ENCODE assay signal across 31 cellular contexts in the genomic region with DNA sequence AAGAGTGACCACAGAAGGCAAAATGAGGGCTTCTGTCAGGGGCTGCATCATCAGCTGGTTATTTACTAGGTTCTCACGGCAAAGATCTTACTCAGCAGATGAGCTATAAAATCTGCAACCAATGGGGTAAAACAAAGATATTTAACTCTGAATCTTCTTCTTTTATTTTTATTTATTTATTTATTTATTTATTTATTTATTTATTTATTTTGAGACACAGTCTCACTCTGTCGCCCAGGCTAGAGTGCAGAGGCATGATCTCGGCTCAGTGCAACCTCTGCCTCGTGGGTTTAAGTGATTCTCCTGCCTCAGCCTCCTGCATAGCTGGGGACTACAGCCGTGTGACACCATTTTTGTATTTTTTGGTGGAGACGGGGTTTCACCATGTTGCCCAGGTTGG. TPM values are rescaled to one million over a fixed set of nuclear protein-coding genes. Genes with fewer than 3 reads are reported as not detected.
DNase-seq lines count a peak whose midpoint lies in the region; TF ChIP-seq lines count a peak whose summit lies in the region.
"Had no signal": no experiment of that assay in that cellular context is flagged by ENCODE, and none has a peak within 500 bp of the region (broad histone marks: within the 10 kb centered on the region; RNA-seq: fewer than 3 reads in every experiment).

No MANE protein-coding gene starts in this region.

- POLR2A ChIA-PET in HEK293 (lab: Yijun Ruan, JAX): no interaction called here

- H3K4me1 ChIP-seq in HEK293 (ENCODE audit: control insufficient read depth, insufficient read depth, low read length): no peaks in the 10 kb centered on the region
- H3K4me1 ChIP-seq: A549; BE2C; BLaER1; BLaER1 treated with 17β-estradiol and CSF1 and Interleukin-3, amounts not matched to agents 10 nM and 100 nM; Caco-2 had no signal

- no peak overlapping the region for H3K4me3 ChIP-seq in HEK293 (ENCODE audit: low read depth, low read length)
- H3K4me3 ChIP-seq: A549; BLaER1; BLaER1 treated with 17β-estradiol and CSF1 and Interleukin-3, amounts not matched to agents 10 nM and 100 nM had no signal

- H3K9me3 ChIP-seq in HEK293 (ENCODE audit: control insufficient read depth, insufficient read depth, low read depth, low read length): no peaks in the 10 kb centered on the region
- H3K9me3 ChIP-seq: A549, BE2C had no signal

- no peaks in the 10 kb centered on the region for H3K4me1 Mint-ChIP-seq in endothelial cell (ENCODE audit: unreplicated experiment)
- H3K4me1 Mint-ChIP-seq: B cell; CD14-positive monocyte; CD8-positive, alpha-beta memory T cell had no signal

- H3K27me3 Mint-ChIP-seq in endothelial cell (ENCODE audit: unreplicated experiment): no peaks in the 10 kb centered on the region
- H3K27me3 Mint-ChIP-seq: B cell; CD4-positive, alpha-beta memory T cell; CD4-positive, alpha-beta T cell; CD4-positive, CD25-positive, alpha-beta regulatory T cell; CD8-positive, alpha-beta memory T cell had no signal

- no peak overlapping the region for H3K27ac ChIP-seq in HEK293 (ENCODE audit: extremely low read depth, low read depth, low read length)
- H3K27ac ChIP-seq: 22Rv1; A549; BLaER1; BLaER1 treated with 17β-estradiol and CSF1 and Interleukin-3, amounts not matched to agents 10 nM and 100 nM; C4-2B had no signal

- TF ChIP-seq CTCF in HEK293 (tag by site-specific recombination; IDR thresholded peaks at IDR 0.05) (no peak), endothelial cell (IDR thresholded peaks at IDR 0.05; ENCODE audit: unreplicated experiment) (no peak)

- H3K4me3 Mint-ChIP-seq in endothelial cell (ENCODE audit: unreplicated experiment): peak overlapping the region; percentile 38
- H3K4me3 Mint-ChIP-seq: B cell; CD14-positive monocyte; CD4-positive, alpha-beta memory T cell; CD4-positive, alpha-beta T cell; CD4-positive, CD25-positive, alpha-beta regulatory T cell; CD8-positive, alpha-beta memory T cell; CD8-positive, alpha-beta T cell had no signal

- H3K9me3 Mint-ChIP-seq in endothelial cell (ENCODE audit: unreplicated experiment): no peaks in the 10 kb centered on the region
- H3K9me3 Mint-ChIP-seq: CD4-positive, alpha-beta T cell; CD4-positive, CD25-positive, alpha-beta regulatory T cell; CD8-positive, alpha-beta T cell had no signal

- H3K36me3 Mint-ChIP-seq in endothelial cell (ENCODE audit: low read depth, unreplicated experiment): no peaks in the 10 kb centered on the region

- CTCF ChIA-PET in HEK293 (lab: Yijun Ruan, JAX): interaction anchor here (2.6 kb wide), 1 partner anchor 11 kb away, joined by 14 read pairs; a partner anchor contains a TSS

- DNase-seq in endothelial cell (ENCODE audit: low spot score): no peak
- DNase-seq in SIG-M5 (lab: John Stamatoyannopoulos, UW): no peak
- no peak for DNase-seq in RKO (ENCODE audit: low spot score)
- DNase-seq: 8988T; ACHN; AML-193; BE2C; C1 segment of cervical spinal cord; Caco-2; Calu3; CD4-positive, alpha-beta memory T cell; CD4-positive, alpha-beta T cell; CD4-positive, CD25-positive, alpha-beta regulatory T cell; CD8-positive, alpha-beta memory T cell; CD8-positive, alpha-beta T cell; COR-L47; DMS 273 treated with DMSO at 0.1 percent for 48 hours; DMS153; DMS53; DMS79; DMS79 treated with DMSO at 0.1 percent for 48 hours; DND-41; EL had no signal

- no peak overlapping the region for H3K27ac Mint-ChIP-seq in endothelial cell (ENCODE audit: unreplicated experiment)
- H3K27ac Mint-ChIP-seq: B cell; CD14-positive monocyte; CD4-positive, alpha-beta T cell; CD4-positive, CD25-positive, alpha-beta regulatory T cell; CD8-positive, alpha-beta memory T cell; CD8-positive, alpha-beta T cell had no signal

- peaks cover 0 to 2% of the 10 kb centered on the region in 2 experiments; a peak in 2 of 3 replicates for H3K36me3 ChIP-seq in HEK293 (ENCODE audit: control insufficient read depth in 2 of 2, insufficient read depth in 1 of 2, low read length in 2 of 2)
- H3K36me3 ChIP-seq: BE2C had no signal

TF ChIP-seq in HEK293, 187 proteins besides CTCF, POLR2A, EP300 and RAD21 (continues in another document):
- TF ChIP-seq ZNF707 (tag by site-specific recombination; IDR thresholded peaks at IDR 0.05) (no peak), ZNF10 (tag by site-specific recombination; IDR thresholded peaks at IDR 0.05) (no peak), TRIM28 (IDR thresholded peaks at IDR 0.05; ENCODE audit: borderline replicate concordance, low read length) (no peak), ZNF311 (tag by site-specific recombination; IDR thresholded peaks at IDR 0.05; ENCODE audit: borderline replicate concordance) (no peak), ZBTB8A (tag by site-specific recombination; IDR thresholded peaks at IDR 0.05) (peak; percentile 61), SP7 (tag by site-specific recombination; IDR thresholded peaks at IDR 0.05) (no peak), YY2 (tag by site-specific recombination; IDR thresholded peaks at IDR 0.05) (no peak), ZNF677 (tag by site-specific recombination; IDR thresholded peaks at IDR 0.05) (no peak), ZFP3 (tag by site-specific recombination; IDR thresholded peaks at IDR 0.05; ENCODE audit: low read depth) (no peak), KLF1 (tag by site-specific recombination; IDR thresholded peaks at IDR 0.05) (no peak), KLF16 (tag by site-specific recombination; IDR thresholded peaks at IDR 0.05) (no peak), ZIC2 (tag by site-specific recombination; IDR thresholded peaks at IDR 0.05) (no peak), ZNF549 (tag by site-specific recombination; IDR thresholded peaks at IDR 0.05) (no peak), ZNF623 (tag by site-specific recombination; IDR thresholded peaks at IDR 0.05) (peak; percentile 67), ZNF76 (tag by site-specific recombination; IDR thresholded peaks at IDR 0.05; ENCODE audit: borderline replicate concordance, low read depth) (no peak), ZNF16 (tag by site-specific recombination; IDR thresholded peaks at IDR 0.05; ENCODE audit: low read depth) (no peak), ZNF768 (tag by site-specific recombination; IDR thresholded peaks at IDR 0.05) (no peak), ZNF248 (tag by site-specific recombination; IDR thresholded peaks at IDR 0.05) (no peak)
- TF ChIP-seq, protein P1, sequence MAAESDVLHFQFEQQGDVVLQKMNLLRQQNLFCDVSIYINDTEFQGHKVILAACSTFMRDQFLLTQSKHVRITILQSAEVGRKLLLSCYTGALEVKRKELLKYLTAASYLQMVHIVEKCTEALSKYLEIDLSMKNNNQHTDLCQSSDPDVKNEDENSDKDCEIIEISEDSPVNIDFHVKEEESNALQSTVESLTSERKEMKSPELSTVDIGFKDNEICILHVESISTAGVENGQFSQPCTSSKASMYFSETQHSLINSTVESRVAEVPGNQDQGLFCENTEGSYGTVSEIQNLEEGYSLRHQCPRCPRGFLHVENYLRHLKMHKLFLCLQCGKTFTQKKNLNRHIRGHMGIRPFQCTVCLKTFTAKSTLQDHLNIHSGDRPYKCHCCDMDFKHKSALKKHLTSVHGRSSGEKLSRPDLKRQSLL (tag by site-specific recombination; IDR thresholded peaks at IDR 0.05): no peak
- TF ChIP-seq, protein P2, sequence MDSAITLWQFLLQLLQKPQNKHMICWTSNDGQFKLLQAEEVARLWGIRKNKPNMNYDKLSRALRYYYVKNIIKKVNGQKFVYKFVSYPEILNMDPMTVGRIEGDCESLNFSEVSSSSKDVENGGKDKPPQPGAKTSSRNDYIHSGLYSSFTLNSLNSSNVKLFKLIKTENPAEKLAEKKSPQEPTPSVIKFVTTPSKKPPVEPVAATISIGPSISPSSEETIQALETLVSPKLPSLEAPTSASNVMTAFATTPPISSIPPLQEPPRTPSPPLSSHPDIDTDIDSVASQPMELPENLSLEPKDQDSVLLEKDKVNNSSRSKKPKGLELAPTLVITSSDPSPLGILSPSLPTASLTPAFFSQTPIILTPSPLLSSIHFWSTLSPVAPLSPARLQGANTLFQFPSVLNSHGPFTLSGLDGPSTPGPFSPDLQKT (IDR thresholded peaks at IDR 0.05; ENCODE audit: borderline replicate concordance, low read depth, low read length): no peak
- TF ChIP-seq, protein P3, sequence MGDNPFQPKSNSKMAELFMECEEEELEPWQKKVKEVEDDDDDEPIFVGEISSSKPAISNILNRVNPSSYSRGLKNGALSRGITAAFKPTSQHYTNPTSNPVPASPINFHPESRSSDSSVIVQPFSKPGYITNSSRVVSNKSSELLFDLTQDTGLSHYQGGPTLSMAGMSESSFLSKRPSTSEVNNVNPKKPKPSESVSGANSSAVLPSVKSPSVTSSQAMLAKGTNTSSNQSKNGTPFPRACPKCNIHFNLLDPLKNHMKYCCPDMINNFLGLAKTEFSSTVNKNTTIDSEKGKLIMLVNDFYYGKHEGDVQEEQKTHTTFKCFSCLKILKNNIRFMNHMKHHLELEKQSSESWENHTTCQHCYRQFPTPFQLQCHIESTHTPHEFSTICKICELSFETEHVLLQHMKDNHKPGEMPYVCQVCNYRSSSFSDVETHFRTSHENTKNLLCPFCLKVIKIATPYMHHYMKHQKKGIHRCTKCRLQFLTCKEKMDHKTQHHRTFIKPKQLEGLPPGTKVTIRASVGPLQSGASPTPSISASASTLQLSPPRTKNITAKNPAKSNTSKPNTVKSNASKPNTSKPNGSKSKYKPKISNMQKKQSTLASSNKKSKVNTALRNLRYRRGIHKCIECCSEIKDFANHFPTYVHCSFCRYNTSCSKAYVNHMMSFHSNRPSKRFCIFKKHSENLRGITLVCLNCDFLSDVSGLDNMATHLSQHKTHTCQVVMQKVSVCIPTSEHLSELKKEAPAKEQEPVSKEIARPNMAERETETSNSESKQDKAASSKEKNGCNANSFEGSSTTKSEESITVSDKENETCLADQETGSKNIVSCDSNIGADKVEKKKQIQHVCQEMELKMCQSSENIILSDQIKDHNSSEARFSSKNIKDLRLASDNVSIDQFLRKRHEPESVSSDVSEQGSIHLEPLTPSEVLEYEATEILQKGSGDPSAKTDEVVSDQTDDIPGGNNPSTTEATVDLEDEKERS (tag by site-specific recombination; IDR thresholded peaks at IDR 0.05): no peak
- TF ChIP-seq, protein P4, sequence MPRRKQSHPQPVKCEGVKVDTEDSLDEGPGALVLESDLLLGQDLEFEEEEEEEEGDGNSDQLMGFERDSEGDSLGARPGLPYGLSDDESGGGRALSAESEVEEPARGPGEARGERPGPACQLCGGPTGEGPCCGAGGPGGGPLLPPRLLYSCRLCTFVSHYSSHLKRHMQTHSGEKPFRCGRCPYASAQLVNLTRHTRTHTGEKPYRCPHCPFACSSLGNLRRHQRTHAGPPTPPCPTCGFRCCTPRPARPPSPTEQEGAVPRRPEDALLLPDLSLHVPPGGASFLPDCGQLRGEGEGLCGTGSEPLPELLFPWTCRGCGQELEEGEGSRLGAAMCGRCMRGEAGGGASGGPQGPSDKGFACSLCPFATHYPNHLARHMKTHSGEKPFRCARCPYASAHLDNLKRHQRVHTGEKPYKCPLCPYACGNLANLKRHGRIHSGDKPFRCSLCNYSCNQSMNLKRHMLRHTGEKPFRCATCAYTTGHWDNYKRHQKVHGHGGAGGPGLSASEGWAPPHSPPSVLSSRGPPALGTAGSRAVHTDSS (tag by site-specific recombination; IDR thresholded peaks at IDR 0.05): no peak

RNA-seq across cellular contexts. Expression of a gene that starts 11.3 kb away (rescaled TPM):
- 3.4 TPM for total RNA-seq in endothelial cell (ENCODE audit: unreplicated experiment)

RNA-seq across cellular contexts. Expression of a gene that starts 36.8 kb away (rescaled TPM):
- total RNA-seq in endothelial cell (ENCODE audit: unreplicated experiment): 111 TPM
